ENCODE assay signal across 22 cellular contexts in the genomic region with DNA sequence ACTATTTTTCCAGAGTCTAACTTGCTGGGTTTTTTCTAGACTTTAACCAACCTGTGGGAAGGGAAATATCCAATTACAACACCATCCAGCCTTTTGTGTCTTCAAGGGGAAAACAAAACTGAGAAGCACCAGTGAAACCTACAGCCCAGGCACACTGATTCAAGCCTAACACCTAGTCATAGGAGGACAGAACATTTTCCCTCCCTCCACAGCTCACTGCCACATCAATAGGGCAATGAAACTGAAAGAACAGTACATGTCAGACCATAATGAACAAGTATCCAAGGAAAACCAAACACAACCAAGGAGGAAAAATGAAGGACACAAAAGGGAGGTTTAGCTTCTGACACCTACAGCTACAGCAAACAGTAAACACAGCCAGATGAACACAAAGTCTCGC. TPM values are rescaled to one million over a fixed set of nuclear protein-coding genes. Genes with fewer than 3 reads are reported as not detected.
"Had no signal": no experiment of that assay in that cellular context is flagged by ENCODE, and none has a peak within 500 bp of the region (broad histone marks: within the 10 kb centered on the region; RNA-seq: fewer than 3 reads in every experiment).

No MANE protein-coding gene starts in this region.

- H3K27me3 ChIP-seq: body of pancreas, neural progenitor cell, right atrium auricular region, testis had no signal

- H3K4me3 Mint-ChIP-seq: activated naive CD8-positive, alpha-beta T cell treated with anti-CD3 and anti-CD28 coated beads, Interleukin-2, amount 10 ng/mL, durations not matched to agents 7 days and 5 days; memory B cell; neural progenitor cell; T-helper 17 cell; type B pancreatic cell had no signal

- H3K4me1 ChIP-seq: body of pancreas, prostate gland, right atrium auricular region, testis had no signal

- H3K9me3 Mint-ChIP-seq: activated naive CD8-positive, alpha-beta T cell treated with anti-CD3 and anti-CD28 coated beads, Interleukin-2, amount 10 ng/mL, durations not matched to agents 7 days and 5 days; type B pancreatic cell had no signal

- H3K36me3 Mint-ChIP-seq: activated naive CD8-positive, alpha-beta T cell treated with anti-CD3 and anti-CD28 coated beads, Interleukin-2, amount 10 ng/mL, durations not matched to agents 7 days and 5 days; memory B cell; neural progenitor cell; type B pancreatic cell had no signal

- H3K36me3 ChIP-seq: neural progenitor cell, prostate gland, right atrium auricular region had no signal

- H3K27ac ChIP-seq: body of pancreas, dorsolateral prefrontal cortex, epithelial cell of prostate, neural progenitor cell, prostate gland, right atrium auricular region, testis had no signal

- H3K4me1 Mint-ChIP-seq: activated naive CD8-positive, alpha-beta T cell treated with anti-CD3 and anti-CD28 coated beads, Interleukin-2, amount 10 ng/mL, durations not matched to agents 7 days and 5 days; memory B cell; neural progenitor cell; T-helper 17 cell had no signal

- H3K27me3 Mint-ChIP-seq: activated naive CD8-positive, alpha-beta T cell treated with anti-CD3 and anti-CD28 coated beads, Interleukin-2, amount 10 ng/mL, durations not matched to agents 7 days and 5 days; type B pancreatic cell had no signal

- H3K9me3 ChIP-seq: body of pancreas, prostate gland, right atrium auricular region, testis had no signal

- DNase-seq: activated effector memory CD4-positive, alpha-beta T cell treated with anti-CD3 and anti-CD28 coated beads, Interleukin-2, amount 50 U/mL, for 16 hours; activated naive CD8-positive, alpha-beta T cell treated with anti-CD3 and anti-CD28 coated beads, Interleukin-2, amount 10 ng/mL, durations not matched to agents 7 days and 5 days; activated T-cell treated with anti-CD3 and anti-CD28 coated beads for 4 hours; body of pancreas; caudate nucleus; dorsolateral prefrontal cortex; foreskin fibroblast; stimulated activated CD4-positive, alpha-beta T cell treated with anti-CD3 and anti-CD28 coated beads, Interleukin-12 subunit alpha, Interleukin-12 subunit beta, amount 100 ng/mL, for 4 hours; stimulated activated CD4-positive, alpha-beta T cell treated with anti-CD3 and anti-CD28 coated beads, Interleukin-2, amount 100 ng/mL, for 24 hours; T-helper 17 cell; testis had no signal

- H3K27ac Mint-ChIP-seq: activated naive CD8-positive, alpha-beta T cell treated with anti-CD3 and anti-CD28 coated beads, Interleukin-2, amount 10 ng/mL, durations not matched to agents 7 days and 5 days; memory B cell; neural progenitor cell; T-helper 17 cell; type B pancreatic cell had no signal

- H3K4me3 ChIP-seq: body of pancreas, dorsolateral prefrontal cortex, neural progenitor cell, prostate gland, right atrium auricular region, testis had no signal

- ATAC-seq: body of pancreas, T-helper 17 cell had no signal

RNA-seq across cellular contexts. Expression of a gene that starts 17.6 kb away (rescaled TPM):
- total RNA-seq: activated CD8-positive, alpha-beta memory T cell treated with anti-CD3 and anti-CD28 coated beads for 36 hours; activated naive CD8-positive, alpha-beta T cell treated with anti-CD3 and anti-CD28 coated beads, Interleukin-2, amount 10 ng/mL, durations not matched to agents 7 days and 5 days; body of pancreas; dorsolateral prefrontal cortex; glomerular endothelial cell; liver; mononuclear cell; osteocyte; right atrium auricular region; T-helper 17 cell had no signal

RNA-seq across cellular contexts. Expression of a gene that starts 30.8 kb away (rescaled TPM):
- total RNA-seq: activated CD8-positive, alpha-beta memory T cell treated with anti-CD3 and anti-CD28 coated beads for 36 hours; activated naive CD8-positive, alpha-beta T cell treated with anti-CD3 and anti-CD28 coated beads, Interleukin-2, amount 10 ng/mL, durations not matched to agents 7 days and 5 days; body of pancreas; glomerular endothelial cell; liver; mononuclear cell; osteocyte; prostate gland; right atrium auricular region; T-helper 17 cell had no signal
